In the genomic region with DNA sequence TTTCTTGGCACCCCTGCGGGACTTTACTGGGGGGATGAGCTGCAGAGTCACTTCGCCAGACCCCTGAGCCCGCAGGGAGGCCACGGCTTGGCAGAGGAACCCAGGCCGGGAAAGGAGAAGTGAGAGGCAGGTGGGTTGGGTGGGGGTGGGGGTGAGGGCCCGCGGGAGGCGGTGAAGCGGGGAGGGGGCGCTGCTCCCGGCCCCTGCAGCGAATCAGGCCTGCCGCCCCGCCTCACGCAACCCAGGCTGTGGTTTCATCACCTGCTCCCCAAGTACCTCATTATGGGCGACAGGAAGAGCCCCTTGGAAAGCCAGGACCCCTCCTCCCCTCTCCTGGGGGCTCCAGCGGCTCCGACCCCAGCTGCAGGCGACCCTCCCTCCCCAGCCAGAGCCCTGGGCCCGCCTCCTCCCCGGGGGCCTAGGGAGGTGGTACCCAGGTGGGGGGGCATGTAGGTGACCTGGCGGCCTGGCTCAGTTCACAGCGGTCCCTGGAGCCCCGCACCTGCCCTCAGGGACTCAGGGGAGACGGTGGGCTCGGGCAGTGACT, we compare ENCODE assay signal across 19 cellular contexts. TPM values are rescaled to one million over a fixed set of nuclear protein-coding genes. Genes with fewer than 3 reads are reported as not detected.
DNase-seq lines count a peak whose midpoint lies in the region; ATAC-seq and TF ChIP-seq lines count a peak whose summit lies in the region.
"Had no signal": no experiment of that assay in that cellular context is flagged by ENCODE, and none has a peak within 500 bp of the region (broad histone marks: within the 10 kb centered on the region; RNA-seq: fewer than 3 reads in every experiment).

No MANE protein-coding gene starts in this region.

- WGBS in spleen, 5 donors = 29 to 39% (median 34%) methylated on average over 15 to 26 of the region's 26 CpGs

- H3K27me3 ChIP-seq in spleen (replicated peaks in 1 of 7) = no peaks in the 10 kb centered on the region
- H3K27me3 ChIP-seq: upper lobe of left lung had no signal

- peaks cover 0 to 27% (median 3%) of the 10 kb centered on the region in 6 donors for H3K36me3 ChIP-seq in spleen
- H3K36me3 ChIP-seq: upper lobe of left lung had no signal

- H3K4me1 ChIP-seq in spleen = peaks cover 0 to 39% (median 13%) of the 10 kb centered on the region in 6 donors
- H3K4me1 ChIP-seq: upper lobe of left lung had no signal

- no peak for TF ChIP-seq POLR2A in spleen (IDR thresholded peaks at IDR 0.05)

- H3K27ac ChIP-seq in spleen = peak overlapping the region in 4 of 8 donors; percentile 16 to 66 (median 30)
- H3K27ac ChIP-seq: upper lobe of left lung had no signal

- H3K4me3 ChIP-seq in spleen = peak overlapping the region in 1 of 8 donors; percentile 35
- H3K4me3 ChIP-seq: upper lobe of left lung had no signal

- TF ChIP-seq CTCF in spleen (IDR thresholded peaks at IDR 0.05 in 8 of 11, conservative IDR thresholded peaks at IDR 0.05 in 3 of 11) = no peak

- DNase-seq in RPMI8226 = peak; percentile 44
- DNase-seq in spleen = peak; percentile 83
- DNase-seq in DMS153 (lab: John Stamatoyannopoulos, UW) = no peak
- DNase-seq: activated CD8-positive, alpha-beta memory T cell treated with anti-CD3 and anti-CD28 coated beads, Interleukin-2, amount 50 U/mL, for 48 hours; CD4-positive, CD25-positive, alpha-beta regulatory T cell; mammary epithelial cell; NCI-H146; NCI-H510A; right cardiac atrium; stimulated activated CD4-positive, alpha-beta T cell treated with anti-CD3 and anti-CD28 coated beads, Interleukin-2, amount 100 ng/mL, for 24 hours; stimulated activated CD8-positive, alpha-beta memory T cell treated with anti-CD3 and anti-CD28 coated beads, Interleukin-4, amount 100 ng/mL, for 48 hours; upper lobe of left lung had no signal

- ATAC-seq in GM18498 (IDR thresholded peaks at IDR 0.05; ENCODE audit: unreplicated experiment) (peak; percentile 37), HG02642 (IDR thresholded peaks at IDR 0.05; ENCODE audit: poor library complexity, unreplicated experiment) (peak; percentile 46), HG03097 (IDR thresholded peaks at IDR 0.05; ENCODE audit: low FRiP score, unreplicated experiment) (no peak), HG03457 (IDR thresholded peaks at IDR 0.05; ENCODE audit: unreplicated experiment) (no peak), HG02981 (IDR thresholded peaks at IDR 0.05; ENCODE audit: unreplicated experiment) (no peak)
- ATAC-seq: activated CD4-positive, CD25-positive, alpha-beta regulatory T cell treated with anti-CD3 and anti-CD28 coated beads, Interleukin-2, amount 50 U/mL, for 24 hours; HCT116; right cardiac atrium had no signal

- intact Hi-C loops in spleen (cut with DNase I; ENCODE audit: low total_unique reads) = no loop called here

- H3K9me3 ChIP-seq in spleen = peaks cover 0 to 7% (median 2%) of the 10 kb centered on the region in 8 donors
- H3K9me3 ChIP-seq: upper lobe of left lung had no signal

RNA-seq across cellular contexts. Expression of a gene that starts 9.5 kb away (rescaled TPM):
- 1 to 10 TPM; 2.6 to 7.8 (median 3.6) TPM for total RNA-seq in spleen
- 10 to 100 TPM in 1 of 3 donors, 1 to 10 TPM in 2; 2.2 to 15.5 (median 2.7) TPM for polyA plus RNA-seq in spleen

RNA-seq across cellular contexts. Expression of a gene that starts 22.3 kb away (rescaled TPM):
- total RNA-seq in spleen = 10 to 100 TPM; 15.1 to 21.9 (median 18.4) TPM
- 10 to 100 TPM; 17.0 to 31.7 (median 26.2) TPM for polyA plus RNA-seq in spleen

RNA-seq across cellular contexts. Expression of a gene that starts 31.4 kb away (rescaled TPM):
- 10 to 100 TPM; 14.0 to 52.1 (median 26.0) TPM for total RNA-seq in spleen
- polyA plus RNA-seq in spleen = 10 to 100 TPM; 20.5 to 38.8 (median 26.5) TPM

RNA-seq across cellular contexts. Expression of a gene that starts 31.5 kb away (rescaled TPM):
- total RNA-seq in spleen = 10 to 100 TPM; 47.4 to 78.4 (median 72.6) TPM
- polyA plus RNA-seq in spleen = 100 to 1,000 TPM; 122 to 139 (median 131) TPM

RNA-seq across cellular contexts. Expression of a gene that starts 42.7 kb away (rescaled TPM):
- total RNA-seq in spleen = 10 to 100 TPM in 6 of 7 donors, 1 to 10 TPM in 1; 9.9 to 15.5 (median 13.8) TPM
- 10 to 100 TPM; 24.2 to 27.9 (median 25.8) TPM for polyA plus RNA-seq in spleen

Comparison
In these comparisons a context has a peak if more than half of its experiments do, and no peak if none do; other contexts are left out.
1. ATAC-seq: peak in GM18498 (single experiment) and HG02642 (single experiment); none in HG03097 (single experiment), HG03457 (single experiment) and HG02981 (single experiment).